ENCODE assay signal across 8 cellular contexts in the genomic region with DNA sequence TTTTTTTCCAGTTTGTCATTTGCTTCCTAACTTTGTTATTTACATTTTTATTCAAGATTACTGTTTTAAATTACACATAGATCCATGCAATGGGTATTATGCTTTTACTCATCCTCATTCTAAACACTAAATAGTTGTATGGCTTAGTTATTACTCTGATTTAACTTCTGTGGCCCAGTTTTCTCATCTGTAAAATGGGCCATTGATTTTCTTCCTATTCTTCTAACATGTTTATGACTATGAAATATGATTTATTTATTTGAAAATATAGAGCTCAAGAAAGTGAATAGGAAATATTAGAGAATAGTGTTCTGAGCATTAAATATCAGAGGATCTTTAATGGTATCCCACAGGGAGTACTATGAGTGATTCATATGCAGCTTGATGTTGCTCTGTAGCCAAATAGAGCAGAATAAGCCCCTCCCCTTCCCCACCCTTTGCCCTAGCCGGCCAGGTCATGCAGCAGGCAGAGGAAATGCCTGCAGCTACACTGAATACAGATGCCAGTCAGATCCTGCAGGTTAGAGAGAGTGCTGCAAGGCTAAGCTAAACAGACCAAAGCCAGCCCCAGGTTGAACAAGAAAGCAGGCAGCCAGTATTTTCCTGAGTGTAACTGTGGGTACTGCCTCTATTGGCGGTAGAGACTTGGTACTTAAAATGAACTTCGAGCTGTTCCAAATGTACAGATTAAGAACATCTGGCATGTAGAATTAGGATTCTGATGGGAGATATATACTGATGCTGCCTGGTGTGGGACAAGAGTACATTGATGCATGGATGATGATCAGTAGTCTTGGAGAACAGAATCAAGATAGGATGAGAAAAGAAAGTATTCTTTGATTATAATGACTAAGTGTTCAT. TPM values are rescaled to one million over a fixed set of nuclear protein-coding genes. Genes with fewer than 3 reads are reported as not detected.
DNase-seq lines count a peak whose midpoint lies in the region; ATAC-seq and TF ChIP-seq lines count a peak whose summit lies in the region.

No MANE protein-coding gene starts in this region.

- H3K9ac ChIP-seq in liver (ENCODE audit: low read depth in 1 of 2, low read length in 2 of 2), result no peak overlapping the region

- H3K27ac ChIP-seq in brain microvascular endothelial cell (no peak overlapping the region), liver (ENCODE audit: low read depth in 1 of 2, low read length in 2 of 2) (no peak overlapping the region)

- in situ Hi-C loops in brain microvascular endothelial cell (cut with HindIII; ENCODE audit: low pct_ligation_motif_present, low sequenced_read_pairs), result no loop called here

- peak; percentile 46 to 73 for TF ChIP-seq RAD21 in liver (IDR thresholded peaks at IDR 0.05)

- 21% methylated on average over 3 of the region's 3 CpGs for WGBS in liver

- peak; percentile 29 for TF ChIP-seq CTCF in brain microvascular endothelial cell (IDR thresholded peaks at IDR 0.05; ENCODE audit: low read depth, low read length, missing control alignments)
- peak; percentile 24 for TF ChIP-seq CTCF in liver (IDR thresholded peaks at IDR 0.05; ENCODE audit: low read depth, low read length, missing input control)

- no peaks in the 10 kb centered on the region for H3K9me3 ChIP-seq in liver (ENCODE audit: control insufficient read depth in 4 of 4, low read length in 3 of 4)

- H3K27me3 ChIP-seq in brain microvascular endothelial cell (replicated peaks) (no peaks in the 10 kb centered on the region), liver (ENCODE audit: control insufficient read depth in 4 of 4, insufficient read depth in 4 of 4, low read length in 3 of 4) (no peaks in the 10 kb centered on the region)

- H3K36me3 ChIP-seq in brain microvascular endothelial cell (replicated peaks), result no peaks in the 10 kb centered on the region
- H3K36me3 ChIP-seq in liver (ENCODE audit: control insufficient read depth in 4 of 4, insufficient read depth in 3 of 4, low read depth in 1 of 4, low read length in 3 of 4), result no peaks in the 10 kb centered on the region

- peaks cover 2 to 26% (median 17%) of the 10 kb centered on the region in 4 donors for H3K4me1 ChIP-seq in liver (ENCODE audit: control insufficient read depth in 4 of 4, insufficient read depth in 4 of 4, low read length in 3 of 4)

- H3K4me3 ChIP-seq in brain microvascular endothelial cell (ENCODE audit: low read depth, low read length), result no peak overlapping the region
- H3K4me3 ChIP-seq in liver (ENCODE audit: low read depth in 1 of 3, low read length in 3 of 3), result no peak overlapping the region

- ATAC-seq in HG02981 (IDR thresholded peaks at IDR 0.05; ENCODE audit: unreplicated experiment), result peak; percentile 49

- peak; percentile 34 for DNase-seq in activated naive CD4-positive, alpha-beta T cell treated with Interleukin-2 at 50 U/mL for 16 hours
- DNase-seq in activated naive CD4-positive, alpha-beta T cell (lab: John Stamatoyannopoulos, UW), result no peak
- peak; percentile 75 for DNase-seq in RKO (ENCODE audit: low spot score)
- peak; percentile 72 for DNase-seq in brain microvascular endothelial cell
- no peak for DNase-seq in NCI-H1694 (lab: John Stamatoyannopoulos, UW)
- DNase-seq in NCI-H1105 treated with DMSO at 0.1 percent for 48 hours (lab: John Stamatoyannopoulos, UW), result no peak

TF ChIP-seq in liver, 16 proteins besides CTCF, POLR2A, EP300 and RAD21:
- TF ChIP-seq, protein P1, sequence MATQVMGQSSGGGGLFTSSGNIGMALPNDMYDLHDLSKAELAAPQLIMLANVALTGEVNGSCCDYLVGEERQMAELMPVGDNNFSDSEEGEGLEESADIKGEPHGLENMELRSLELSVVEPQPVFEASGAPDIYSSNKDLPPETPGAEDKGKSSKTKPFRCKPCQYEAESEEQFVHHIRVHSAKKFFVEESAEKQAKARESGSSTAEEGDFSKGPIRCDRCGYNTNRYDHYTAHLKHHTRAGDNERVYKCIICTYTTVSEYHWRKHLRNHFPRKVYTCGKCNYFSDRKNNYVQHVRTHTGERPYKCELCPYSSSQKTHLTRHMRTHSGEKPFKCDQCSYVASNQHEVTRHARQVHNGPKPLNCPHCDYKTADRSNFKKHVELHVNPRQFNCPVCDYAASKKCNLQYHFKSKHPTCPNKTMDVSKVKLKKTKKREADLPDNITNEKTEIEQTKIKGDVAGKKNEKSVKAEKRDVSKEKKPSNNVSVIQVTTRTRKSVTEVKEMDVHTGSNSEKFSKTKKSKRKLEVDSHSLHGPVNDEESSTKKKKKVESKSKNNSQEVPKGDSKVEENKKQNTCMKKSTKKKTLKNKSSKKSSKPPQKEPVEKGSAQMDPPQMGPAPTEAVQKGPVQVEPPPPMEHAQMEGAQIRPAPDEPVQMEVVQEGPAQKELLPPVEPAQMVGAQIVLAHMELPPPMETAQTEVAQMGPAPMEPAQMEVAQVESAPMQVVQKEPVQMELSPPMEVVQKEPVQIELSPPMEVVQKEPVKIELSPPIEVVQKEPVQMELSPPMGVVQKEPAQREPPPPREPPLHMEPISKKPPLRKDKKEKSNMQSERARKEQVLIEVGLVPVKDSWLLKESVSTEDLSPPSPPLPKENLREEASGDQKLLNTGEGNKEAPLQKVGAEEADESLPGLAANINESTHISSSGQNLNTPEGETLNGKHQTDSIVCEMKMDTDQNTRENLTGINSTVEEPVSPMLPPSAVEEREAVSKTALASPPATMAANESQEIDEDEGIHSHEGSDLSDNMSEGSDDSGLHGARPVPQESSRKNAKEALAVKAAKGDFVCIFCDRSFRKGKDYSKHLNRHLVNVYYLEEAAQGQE (IDR thresholded peaks at IDR 0.05), result no peak
- TF ChIP-seq, protein P2, sequence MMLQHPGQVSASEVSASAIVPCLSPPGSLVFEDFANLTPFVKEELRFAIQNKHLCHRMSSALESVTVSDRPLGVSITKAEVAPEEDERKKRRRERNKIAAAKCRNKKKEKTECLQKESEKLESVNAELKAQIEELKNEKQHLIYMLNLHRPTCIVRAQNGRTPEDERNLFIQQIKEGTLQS (IDR thresholded peaks at IDR 0.05), result no peak
- TF ChIP-seq, protein P3, sequence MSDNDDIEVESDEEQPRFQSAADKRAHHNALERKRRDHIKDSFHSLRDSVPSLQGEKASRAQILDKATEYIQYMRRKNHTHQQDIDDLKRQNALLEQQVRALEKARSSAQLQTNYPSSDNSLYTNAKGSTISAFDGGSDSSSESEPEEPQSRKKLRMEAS (IDR thresholded peaks at IDR 0.05), result no peak
- TF ChIP-seq YY1 (IDR thresholded peaks at IDR 0.05) (peak; percentile 78), TAF1 (conservative IDR thresholded peaks at IDR 0.05) (no peak), NR2F2 (IDR thresholded peaks at IDR 0.05) (peak; percentile 52), SP1 (IDR thresholded peaks at IDR 0.05) (peak; percentile 59), RXRA (IDR thresholded peaks at IDR 0.05) (peak; percentile 55 to 69), HNF4G (IDR thresholded peaks at IDR 0.05) (no peak), HNF4A (conservative IDR thresholded peaks at IDR 0.05) (peak; percentile 53 to 54), JUND (IDR thresholded peaks at IDR 0.05) (no peak), FOXA2 (IDR thresholded peaks at IDR 0.05) (no peak), GABPA (IDR thresholded peaks at IDR 0.05 in 1 of 2, conservative IDR thresholded peaks at IDR 0.05 in 1 of 2) (no peak), FOXA1 (IDR thresholded peaks at IDR 0.05) (no peak), EGR1 (IDR thresholded peaks at IDR 0.05; ENCODE audit: low read depth in 2 of 2) (no peak)
- TF ChIP-seq, protein P4, sequence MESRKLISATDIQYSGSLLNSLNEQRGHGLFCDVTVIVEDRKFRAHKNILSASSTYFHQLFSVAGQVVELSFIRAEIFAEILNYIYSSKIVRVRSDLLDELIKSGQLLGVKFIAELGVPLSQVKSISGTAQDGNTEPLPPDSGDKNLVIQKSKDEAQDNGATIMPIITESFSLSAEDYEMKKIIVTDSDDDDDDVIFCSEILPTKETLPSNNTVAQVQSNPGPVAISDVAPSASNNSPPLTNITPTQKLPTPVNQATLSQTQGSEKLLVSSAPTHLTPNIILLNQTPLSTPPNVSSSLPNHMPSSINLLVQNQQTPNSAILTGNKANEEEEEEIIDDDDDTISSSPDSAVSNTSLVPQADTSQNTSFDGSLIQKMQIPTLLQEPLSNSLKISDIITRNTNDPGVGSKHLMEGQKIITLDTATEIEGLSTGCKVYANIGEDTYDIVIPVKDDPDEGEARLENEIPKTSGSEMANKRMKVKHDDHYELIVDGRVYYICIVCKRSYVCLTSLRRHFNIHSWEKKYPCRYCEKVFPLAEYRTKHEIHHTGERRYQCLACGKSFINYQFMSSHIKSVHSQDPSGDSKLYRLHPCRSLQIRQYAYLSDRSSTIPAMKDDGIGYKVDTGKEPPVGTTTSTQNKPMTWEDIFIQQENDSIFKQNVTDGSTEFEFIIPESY (IDR thresholded peaks at IDR 0.05), result no peak

RNA-seq across cellular contexts. Expression of a gene that starts 11.7 kb away (rescaled TPM):
- total RNA-seq in liver, result 10 to 100 TPM; 13.1 to 14.4 TPM
- 10 to 100 TPM; 16.4 to 44.3 TPM for polyA plus RNA-seq in liver

Comparison
In these comparisons a context has a peak if more than half of its experiments do, and no peak if none do; other contexts are left out.
1. DNase-seq: peak in activated naive CD4-positive, alpha-beta T cell treated with Interleukin-2 at 50 U/mL for 16 hours (single experiment), RKO (single experiment) and brain microvascular endothelial cell (single experiment); none in activated naive CD4-positive, alpha-beta T cell (0 of 4), NCI-H1694 (single experiment) and NCI-H1105 treated with DMSO at 0.1 percent for 48 hours (single experiment).